In genomic region chr21:42336065-42336464, GRCh38 we compare ENCODE assay signal across 14 cellular contexts. TPM values are rescaled to one million over a fixed set of nuclear protein-coding genes. Genes with fewer than 3 reads are reported as not detected.
DNase-seq lines count a peak whose midpoint lies in the region; ATAC-seq and TF ChIP-seq lines count a peak whose summit lies in the region.
"Had no signal": no experiment of that assay in that cellular context is flagged by ENCODE, and none has a peak within 500 bp of the region (broad histone marks: within the 10 kb centered on the region; RNA-seq: fewer than 3 reads in every experiment).

No MANE protein-coding gene starts in this region.

- H3K27ac ChIP-seq in thyroid gland, result peak overlapping the region in 2 of 3 donors; percentile 19 to 82
- H3K27ac ChIP-seq: ovary had no signal

- ATAC-seq in HG03025 (IDR thresholded peaks at IDR 0.05; ENCODE audit: low FRiP score, unreplicated experiment), result no peak
- ATAC-seq in GM18907 (IDR thresholded peaks at IDR 0.05; ENCODE audit: unreplicated experiment), result no peak
- ATAC-seq: activated naive CD8-positive, alpha-beta T cell treated with anti-CD3 and anti-CD28 coated beads, Interleukin-2, amount 50 U/mL, for 24 hours had no signal

- H3K36me3 ChIP-seq in adipocyte (ENCODE audit: control insufficient read depth, insufficient read depth, low read length, severe bottlenecking) (no peaks in the 10 kb centered on the region), thyroid gland (no peaks in the 10 kb centered on the region)
- H3K36me3 ChIP-seq: ovary had no signal

- no peak overlapping the region for H3K9ac ChIP-seq in adipocyte (ENCODE audit: low read length)

- H3K4me1 ChIP-seq in adipocyte (ENCODE audit: control insufficient read depth, insufficient read depth, low read length) (no peaks in the 10 kb centered on the region), thyroid gland (peaks cover 28 to 37% of the 10 kb centered on the region in 2 donors)

- TF ChIP-seq POLR2A in thyroid gland (IDR thresholded peaks at IDR 0.05), result peak in 1 of 2 donors; percentile 61

- intact Hi-C loops in thyroid gland (cut with DNase I), result no loop called here

- H3K9me3 ChIP-seq in adipocyte (ENCODE audit: control insufficient read depth, low read length) (peaks cover 10% of the 10 kb centered on the region), thyroid gland (no peaks in the 10 kb centered on the region)
- H3K9me3 ChIP-seq: ovary had no signal

- H3K27me3 ChIP-seq in adipocyte (replicated peaks; ENCODE audit: control insufficient read depth, insufficient read depth, low read length) (peaks cover 63% of the 10 kb centered on the region), thyroid gland (no peaks in the 10 kb centered on the region)
- H3K27me3 ChIP-seq: ovary had no signal

- WGBS in thyroid gland, 2 donors, result 34 to 41% methylated on average over 11 of the region's 11 CpGs

- H3K4me3 ChIP-seq in adipocyte (ENCODE audit: low read length), result no peak overlapping the region
- H3K4me3 ChIP-seq in thyroid gland (replicated peaks in 1 of 3), result no peak overlapping the region
- H3K4me3 ChIP-seq: ovary had no signal

- TF ChIP-seq CTCF in thyroid gland (IDR thresholded peaks at IDR 0.05), result no peak

- peak; percentile 40 for DNase-seq in activated CD8-positive, alpha-beta memory T cell treated with anti-CD3 and anti-CD28 coated beads, Interleukin-2, amount 50 U/mL, for 48 hours
- no peak for DNase-seq in activated CD8-positive, alpha-beta memory T cell treated with anti-CD3 and anti-CD28 coated beads for 24 hours
- DNase-seq in adipocyte (ENCODE audit: low read depth) (peak; percentile 2), iPS-NIHi7 (ENCODE audit: extremely low spot score) (peak; percentile 68), thyroid gland (peak in 1 of 2 donors; percentile 40), 8988T (no peak)
- DNase-seq: ACHN; activated naive CD8-positive, alpha-beta T cell treated with anti-CD3 and anti-CD28 coated beads, Interleukin-2, amount 50 U/mL, for 24 hours; DMS 273 treated with DMSO at 0.1 percent for 48 hours; NCI-H2171 treated with DMSO at 0.1 percent for 48 hours; ovary had no signal

RNA-seq across cellular contexts. Expression of gene TFF2, which starts 14.7 kb away (rescaled TPM):
- total RNA-seq in thyroid gland, result 10 to 100 TPM in 1 of 4 donors, 1 to 10 TPM in 1, not detected in 2; 2.5 to 14.3 TPM
- total RNA-seq: lung microvascular endothelial cell had no signal

RNA-seq across cellular contexts. Expression of gene TFF3, which starts 20.9 kb away (rescaled TPM):
- 1,000 to 10,000 TPM in 2 of 4 donors, 100 to 1,000 TPM in 2; 246 to 4,817 (median 914) TPM for total RNA-seq in thyroid gland

RNA-seq across cellular contexts. Expression of gene TFF1, which starts 30.3 kb away (rescaled TPM):
- not detected for total RNA-seq in thyroid gland
- total RNA-seq: lung microvascular endothelial cell had no signal

RNA-seq across cellular contexts. Expression of gene TMPRSS3, which starts 59.8 kb away (rescaled TPM):
- 10 to 100 TPM in 1 of 4 donors, 1 to 10 TPM in 3; 5.0 to 12.6 (median 6.2) TPM for total RNA-seq in thyroid gland
- total RNA-seq: lung microvascular endothelial cell had no signal

Comparison
In these comparisons a context has a peak if more than half of its experiments do, and no peak if none do; other contexts are left out.
1. DNase-seq: peak in activated CD8-positive, alpha-beta memory T cell treated with anti-CD3 and anti-CD28 coated beads, Interleukin-2, amount 50 U/mL, for 48 hours (single experiment), adipocyte (single experiment) and iPS-NIHi7 (single experiment); none in activated CD8-positive, alpha-beta memory T cell treated with anti-CD3 and anti-CD28 coated beads for 24 hours (single experiment) and 8988T (single experiment).